In genomic region chr6:32008616-32009015, GRCh38 we compare ENCODE assay signal across 6 cellular contexts. TPM values are rescaled to one million over a fixed set of nuclear protein-coding genes. Genes with fewer than 3 reads are reported as not detected.
"Had no signal": no experiment of that assay in that cellular context is flagged by ENCODE, and none has a peak within 500 bp of the region (broad histone marks: within the 10 kb centered on the region; RNA-seq: fewer than 3 reads in every experiment).

No MANE protein-coding gene starts in this region.

RNA-seq across cellular contexts. Expression of gene CYP21A2, which starts 29.6 kb away (rescaled TPM):
- total RNA-seq: fibroblast of lung, foreskin keratinocyte, glomerular endothelial cell, kidney epithelial cell, skeletal muscle tissue, urinary bladder had no signal
- polyA plus RNA-seq: fibroblast of lung had no signal
